ENCODE assay signal across 8 cellular contexts in the genomic region with DNA sequence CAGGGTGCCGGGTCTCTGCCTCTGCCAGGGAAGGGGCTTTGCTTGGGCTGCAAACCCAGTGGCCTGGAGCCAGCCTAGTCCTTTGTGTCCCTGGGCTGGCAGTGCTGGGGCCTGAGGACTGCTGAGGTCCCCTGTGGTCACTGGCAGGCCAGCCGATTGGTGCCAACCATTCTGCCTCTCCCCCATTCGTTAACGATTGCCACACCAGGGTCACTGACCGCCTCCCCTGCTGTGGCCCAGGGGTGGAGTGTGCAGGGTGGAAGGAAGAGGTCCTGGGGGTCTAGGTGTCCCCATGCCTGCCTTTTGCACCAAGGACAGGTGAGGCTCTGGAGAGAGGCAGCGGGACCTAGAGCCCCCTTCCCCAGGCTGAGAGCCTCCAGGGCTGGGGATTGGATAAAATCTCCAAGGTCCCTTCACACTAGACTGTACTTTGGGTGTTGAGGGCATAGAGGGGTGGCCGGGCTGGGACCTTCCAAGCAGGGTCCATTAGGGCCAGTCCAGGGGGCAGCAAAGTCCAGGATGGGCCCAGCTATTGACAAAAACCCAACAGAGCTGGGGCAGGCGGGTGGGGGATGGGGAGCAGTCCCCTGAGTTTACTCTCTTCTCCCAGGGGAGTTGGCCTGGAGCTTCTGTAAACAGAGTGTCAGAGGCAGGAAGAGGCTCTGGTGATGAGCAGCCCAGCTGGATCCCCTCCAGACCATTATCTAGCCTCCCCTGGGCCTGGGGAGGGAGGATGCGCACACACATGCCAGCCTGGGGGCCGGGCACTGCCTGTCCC. TPM values are rescaled to one million over a fixed set of nuclear protein-coding genes. Genes with fewer than 3 reads are reported as not detected.
DNase-seq lines count a peak whose midpoint lies in the region; ATAC-seq and TF ChIP-seq lines count a peak whose summit lies in the region.

No MANE protein-coding gene starts in this region.

- H3K4me1 Mint-ChIP-seq in Caco-2 (ENCODE audit: low read depth, unreplicated experiment) (no peaks in the 10 kb centered on the region), MCF 10A (ENCODE audit: insufficient read depth, unreplicated experiment) (peaks cover 26% of the 10 kb centered on the region)

- H3K27me3 ChIP-seq in Caco-2 (replicated peaks; ENCODE audit: control insufficient read depth, insufficient read depth, low read length) (no peaks in the 10 kb centered on the region), right lobe of liver (no peaks in the 10 kb centered on the region), uterus (no peaks in the 10 kb centered on the region)

- peaks cover 3% of the 10 kb centered on the region for H3K36me3 Mint-ChIP-seq in Caco-2 (ENCODE audit: insufficient read depth, unreplicated experiment)
- no peaks in the 10 kb centered on the region for H3K36me3 Mint-ChIP-seq in MCF 10A (ENCODE audit: insufficient read depth, unreplicated experiment)

- H3K4me3 Mint-ChIP-seq in Caco-2 (ENCODE audit: unreplicated experiment) (peak overlapping the region; percentile 69), MCF 10A (ENCODE audit: unreplicated experiment) (peak overlapping the region; percentile 69)

- H3K4me1 ChIP-seq in Caco-2, result peaks cover 37% of the 10 kb centered on the region
- H3K4me1 ChIP-seq in right lobe of liver, result peaks cover 0 to 70% (median 28%) of the 10 kb centered on the region in 4 donors
- peaks cover 0 to 29% of the 10 kb centered on the region in 2 donors for H3K4me1 ChIP-seq in uterus

- H3K9me3 ChIP-seq in Caco-2 (no peaks in the 10 kb centered on the region), right lobe of liver (no peaks in the 10 kb centered on the region), uterus (no peaks in the 10 kb centered on the region)

- peak; percentile 59 to 76 (median 68) for ATAC-seq in right lobe of liver
- ATAC-seq in HG03354 (IDR thresholded peaks at IDR 0.05; ENCODE audit: poor library complexity, severe bottlenecking, unreplicated experiment), result no peak
- ATAC-seq in GM21423 (IDR thresholded peaks at IDR 0.05; ENCODE audit: unreplicated experiment), result no peak

- POLR2A ChIA-PET in Caco-2 (lab: Charles Lee), result no interaction called here
- POLR2A ChIA-PET in MCF 10A (lab: Yijun Ruan, JAX), result interaction anchor here (0.8 to 1.9 kb wide), 6 partner anchors 17 to 102 kb away, joined by 4 to 6 read pairs (median 4); partner anchors contain the start of gene NMRAL1

- intact Hi-C loops in Caco-2 (cut with micrococcal nuclease; ENCODE audit: unreplicated experiment), result no loop called here
- intact Hi-C loops in MCF 10A (cut with micrococcal nuclease), result no loop called here
- intact Hi-C loops in right lobe of liver (cut with DNase I), result no loop called here
- intact Hi-C loops in uterus (cut with DNase I; ENCODE audit: low total_unique reads), result no loop called here

- TF ChIP-seq POLR2A in right lobe of liver (IDR thresholded peaks at IDR 0.05), result peak; percentile 81
- no peak for TF ChIP-seq POLR2A in uterus (IDR thresholded peaks at IDR 0.05)

- H3K27ac ChIP-seq in right lobe of liver (peak overlapping the region; percentile 73 to 91 (median 87)), uterus (peak overlapping the region; percentile 96 to 97)

- WGBS in right lobe of liver (ENCODE audit: insufficient coverage, low coverage, low lambda C conversion rate, missing lambda C conversion rate), result 31% methylated on average over 2 of the region's 10 CpGs

- no peak for DNase-seq in Caco-2
- peak; percentile 17 for DNase-seq in NCI-H1694 treated with DMSO at 0.1 percent for 48 hours (lab: John Stamatoyannopoulos, UW)
- peak; percentile 66 for DNase-seq in MCF 10A (ENCODE audit: unreplicated experiment)
- DNase-seq in right lobe of liver, result peak; percentile 88 to 94 (median 94)
- peak; percentile 69 to 80 for DNase-seq in uterus
- DNase-seq in KG1 (lab: John Stamatoyannopoulos, UW), result no peak

- TF ChIP-seq CTCF in Caco-2 (IDR thresholded peaks at IDR 0.05; ENCODE audit: insufficient read depth in 1 of 2, low read depth in 1 of 2, low read length in 1 of 2, severe bottlenecking in 1 of 2, unreplicated experiment in 1 of 2), result no peak
- TF ChIP-seq CTCF in MCF 10A (IDR thresholded peaks at IDR 0.05; ENCODE audit: unreplicated experiment), result no peak
- no peak for TF ChIP-seq CTCF in right lobe of liver (IDR thresholded peaks at IDR 0.05)
- no peak for TF ChIP-seq CTCF in uterus (IDR thresholded peaks at IDR 0.05)

- H3K9me3 Mint-ChIP-seq in Caco-2 (ENCODE audit: unreplicated experiment) (no peaks in the 10 kb centered on the region), MCF 10A (ENCODE audit: unreplicated experiment) (no peaks in the 10 kb centered on the region)

- CTCF ChIA-PET in Caco-2 (lab: Charles Lee) (no interaction called here), MCF 10A (lab: Yijun Ruan, JAX) (interaction anchor here (1.4 to 5.0 kb wide), 3 partner anchors 14 to 31 kb away, joined by 5 to 47 read pairs (median 22); no protein-coding TSS in a partner anchor)

- H3K4me3 ChIP-seq in Caco-2 (ENCODE audit: low read depth, low read length) (peak overlapping the region; percentile 54), right lobe of liver (peak overlapping the region; percentile 52 to 94 (median 67)), uterus (peak overlapping the region; percentile 55 to 63)

- H3K27ac Mint-ChIP-seq in Caco-2 (ENCODE audit: unreplicated experiment) (no peak overlapping the region), MCF 10A (ENCODE audit: low read depth, unreplicated experiment) (no peak overlapping the region)

- H3K36me3 ChIP-seq in Caco-2 (ENCODE audit: control insufficient read depth, insufficient read depth, low read length), result no peaks in the 10 kb centered on the region; the same call in 1 of the 2 replicates
- H3K36me3 ChIP-seq in right lobe of liver, result no peaks in the 10 kb centered on the region
- no peaks in the 10 kb centered on the region for H3K36me3 ChIP-seq in uterus

- no peaks in the 10 kb centered on the region for H3K27me3 Mint-ChIP-seq in Caco-2 (ENCODE audit: insufficient read depth, unreplicated experiment)
- H3K27me3 Mint-ChIP-seq in MCF 10A (ENCODE audit: insufficient read depth, unreplicated experiment), result no peaks in the 10 kb centered on the region

- BruUV-seq in Caco-2 (replicated peaks; lab: Mats Ljungman, UMichigan) (no TSS peak), MCF 10A (replicated peaks; lab: Mats Ljungman, UMichigan) (no TSS peak)

RNA-seq across cellular contexts. Expression of gene VASN, which starts 1.1 kb away (rescaled TPM):
- total RNA-seq in Caco-2 (2022) (2.7 and 2.8 TPM in 2 replicates), MCF 10A (2022) (4.0 and 7.1 TPM in 2 replicates), right lobe of liver (10 to 100 TPM; 13.5 to 22.9 (median 16.8) TPM), uterus (10 to 100 TPM in 3 of 4 donors, 1 to 10 TPM in 1; 3.6 to 49.0 (median 19.9) TPM)

RNA-seq across cellular contexts. Expression of gene PAM16, which starts 21.6 kb away (rescaled TPM):
- total RNA-seq in Caco-2 (2022) (74.1 and 76.5 TPM in 2 replicates), MCF 10A (2022) (71.8 and 117 TPM in 2 replicates), right lobe of liver (10 to 100 TPM; 27.9 to 45.9 (median 32.8) TPM), uterus (100 to 1,000 TPM in 1 of 4 donors, 10 to 100 TPM in 2, 1 to 10 TPM in 1; 8.9 to 438 (median 35.3) TPM)

RNA-seq across cellular contexts. Expression of gene CORO7, which starts 43.6 kb away (rescaled TPM):
- total RNA-seq in Caco-2 (2022), result 23.1 and 33.4 TPM in 2 replicates
- total RNA-seq in MCF 10A (2022), result 20.3 and 24.9 TPM in 2 replicates
- 10 to 100 TPM in 5 of 6 experiments, 1 to 10 TPM in 1; 7.8 to 22.9 (median 13.3) TPM for total RNA-seq in right lobe of liver
- total RNA-seq in uterus, result 10 to 100 TPM; 13.8 to 52.1 (median 30.0) TPM

RNA-seq across cellular contexts. Expression of gene DNAJA3, which starts 52.9 kb away (rescaled TPM):
- 77.1 and 79.6 TPM in 2 replicates for total RNA-seq in Caco-2 (2022)
- total RNA-seq in MCF 10A (2022), result 98.1 and 101 TPM in 2 replicates
- total RNA-seq in right lobe of liver, result 100 to 1,000 TPM in 2 of 6 experiments, 10 to 100 TPM in 4; 36.4 to 110 (median 49.0) TPM
- 10 to 100 TPM; 13.8 to 44.9 (median 36.4) TPM for total RNA-seq in uterus

RNA-seq across cellular contexts. Expression of gene GLIS2, which starts 56.9 kb away (rescaled TPM):
- total RNA-seq in Caco-2 (2022) (12.3 and 13.1 TPM in 2 replicates), MCF 10A (2022) (14.7 and 15.8 TPM in 2 replicates), right lobe of liver (1 to 10 TPM in 5 of 6 experiments, under 1 TPM in 1; 0.79 to 2.6 (median 1.4) TPM), uterus (10 to 100 TPM in 1 of 4 donors, 1 to 10 TPM in 3; 2.9 to 55.8 (median 5.1) TPM)

Comparison
In these comparisons a context has a peak if more than half of its experiments do, and no peak if none do; other contexts are left out.
1. DNase-seq: peak in NCI-H1694 treated with DMSO at 0.1 percent for 48 hours (single experiment), MCF 10A (single experiment), right lobe of liver (3 of 3) and uterus (2 of 2); none in Caco-2 (0 of 2) and KG1 (single experiment).
2. ATAC-seq: peak in right lobe of liver (4 of 4); none in HG03354 (single experiment) and GM21423 (single experiment).
3. Peak in every context shown above with its lines, with median percentiles within 50 percentile points of each other: H3K4me3 ChIP-seq.